8 cellular contexts compared by ENCODE assay signal in the genomic region with DNA sequence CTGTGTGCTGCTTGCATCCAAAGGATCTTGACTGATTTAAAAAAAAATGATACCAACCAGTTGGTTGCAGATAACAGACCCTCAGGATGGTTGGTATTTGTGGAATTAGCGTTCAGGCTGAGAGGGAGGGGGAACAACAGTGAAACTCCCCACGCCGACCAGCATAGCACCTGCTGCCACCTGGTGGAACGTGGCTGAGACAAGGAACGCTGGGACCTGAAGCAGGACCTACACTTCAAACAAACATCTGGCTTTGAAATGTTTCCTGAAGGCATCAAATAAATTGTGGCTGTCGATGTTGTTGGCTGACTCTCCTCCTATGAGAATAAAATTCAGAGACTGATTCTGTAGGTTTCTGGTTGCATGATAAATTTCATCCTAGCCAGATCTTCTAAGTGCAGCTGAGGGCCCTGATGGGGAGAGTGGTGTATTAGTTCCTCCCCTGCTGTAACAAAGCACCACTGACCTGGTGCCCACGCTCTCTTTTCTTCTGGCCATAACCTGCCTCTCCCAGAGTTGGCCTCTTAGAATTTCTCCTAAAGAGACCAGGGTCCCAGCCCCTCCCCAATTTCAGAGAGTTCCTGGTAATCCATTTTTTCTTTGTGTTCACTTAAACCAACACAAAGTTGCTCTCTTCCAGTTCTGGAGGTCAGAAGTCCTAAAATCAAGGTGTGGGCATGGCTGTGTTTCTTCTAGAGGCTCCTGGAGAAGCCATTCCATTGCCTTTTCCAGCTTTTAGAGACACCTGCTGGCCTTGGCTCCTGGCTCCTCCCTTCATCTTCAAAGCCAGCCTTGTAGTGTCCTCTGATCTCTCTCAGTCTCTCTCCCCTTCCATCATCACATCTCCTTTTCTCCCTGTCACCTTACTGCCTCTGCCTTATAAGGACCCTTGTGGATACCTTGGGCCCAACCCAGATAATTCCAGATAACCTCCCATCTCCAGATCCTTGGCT. TPM values are rescaled to one million over a fixed set of nuclear protein-coding genes. Genes with fewer than 3 reads are reported as not detected.
DNase-seq lines count a peak whose midpoint lies in the region; ATAC-seq and TF ChIP-seq lines count a peak whose summit lies in the region.

No MANE protein-coding gene starts in this region.

- intact Hi-C loops in IMR-90 (cut with micrococcal nuclease) (no loop called here), lower lobe of right lung (cut with DNase I) (no loop called here)

- H3K9me3 ChIP-seq in IMR-90 (ENCODE audit: control insufficient read depth, insufficient read depth, low read length) = no peaks in the 10 kb centered on the region
- no peaks in the 10 kb centered on the region for H3K9me3 ChIP-seq in lower lobe of right lung
- H3K9me3 ChIP-seq in suprapubic skin = no peaks in the 10 kb centered on the region

- H2BK5ac ChIP-seq in IMR-90 (ENCODE audit: low read depth, low read length, poor library complexity, severe bottlenecking) = no peak overlapping the region

- no peak overlapping the region for H4K5ac ChIP-seq in IMR-90 (ENCODE audit: low read depth, low read length)

- H3K36me3 ChIP-seq in IMR-90 (ENCODE audit: control insufficient read depth, insufficient read depth, low read length) (no peaks in the 10 kb centered on the region), lower lobe of right lung (peaks cover 1% of the 10 kb centered on the region), suprapubic skin (no peaks in the 10 kb centered on the region)

- peak overlapping the region; percentile 25 for H2AFZ ChIP-seq in IMR-90 (replicated peaks; ENCODE audit: low read length, poor library complexity)

- no peak overlapping the region for H2BK15ac ChIP-seq in IMR-90 (ENCODE audit: low read depth, low read length)

- H3K79me1 ChIP-seq in IMR-90 (ENCODE audit: low read depth in 1 of 2, low read length in 2 of 2) = no peaks in the 10 kb centered on the region

- no peak for TF ChIP-seq POLR2A in IMR-90 (IDR thresholded peaks at IDR 0.05; ENCODE audit: low read depth, low read length)
- no peak for TF ChIP-seq POLR2A in suprapubic skin (IDR thresholded peaks at IDR 0.05)

- no peak overlapping the region for H2AK9ac ChIP-seq in IMR-90 (replicated peaks; ENCODE audit: low read depth, low read length, poor library complexity)

- in situ Hi-C loops in IMR-90 (cut with MboI; ENCODE audit: low sequenced_read_pairs) = no loop called here

- H3K27ac ChIP-seq in IMR-90 (ENCODE audit: insufficient read depth, low read length) (no peak overlapping the region), lower lobe of right lung (no peak overlapping the region), suprapubic skin (no peak overlapping the region)

- WGBS in IMR-90 (ENCODE audit: extremely low coverage in 2 of 2, insufficient read length in 1 of 2), 2 experiments = no CpG with 5 or more reads among the region's 7 CpGs
- 16% methylated on average over 7 of the region's 7 CpGs for WGBS in suprapubic skin

- no peak overlapping the region for H2BK120ac ChIP-seq in IMR-90 (ENCODE audit: low read depth, low read length)

- peak; percentile 55 for TF ChIP-seq RAD21 in IMR-90 (IDR thresholded peaks at IDR 0.05; ENCODE audit: low read length)

- CTCF ChIA-PET in IMR-90 (lab: Yijun Ruan, JAX) = no interaction called here

- dilution Hi-C loops in IMR-90 (cut with HindIII; ENCODE audit: low sequenced_read_pairs, unreplicated experiment) = no loop called here

- ATAC-seq in IMR-90 (ENCODE audit: low read depth) = peak; percentile 81
- ATAC-seq in lower lobe of right lung = peak; percentile 77 to 88
- no peak for ATAC-seq in HG02571 (IDR thresholded peaks at IDR 0.05; ENCODE audit: unreplicated experiment)
- ATAC-seq in GM21737 (IDR thresholded peaks at IDR 0.05; ENCODE audit: unreplicated experiment) = no peak

- H3K4me2 ChIP-seq in IMR-90 (ENCODE audit: low read depth, low read length) = peak overlapping the region; percentile 20

- H4K20me1 ChIP-seq in IMR-90 (ENCODE audit: insufficient read depth, low read length) = no peaks in the 10 kb centered on the region

- no peak overlapping the region for H3K18ac ChIP-seq in IMR-90 (ENCODE audit: low read depth, low read length)

- no TSS peak for BruUV-seq in IMR-90 (replicated peaks; lab: Mats Ljungman, UMichigan)

- H3K9ac ChIP-seq in IMR-90 (ENCODE audit: low read depth, low read length) = no peak overlapping the region

- no peak overlapping the region for H3K23ac ChIP-seq in IMR-90 (ENCODE audit: low read depth, low read length)

- H3K4me3 ChIP-seq in IMR-90 (ENCODE audit: insufficient read depth, low read depth, low read length) (no peak overlapping the region), lower lobe of right lung (no peak overlapping the region), suprapubic skin (no peak overlapping the region)

- H3K4me1 ChIP-seq in IMR-90 (ENCODE audit: control insufficient read depth, insufficient read depth, low read length) (peaks cover 3% of the 10 kb centered on the region; the same call in 1 of the 2 replicates), lower lobe of right lung (peaks cover 13% of the 10 kb centered on the region), suprapubic skin (peaks cover 20% of the 10 kb centered on the region)

- TF ChIP-seq CTCF in IMR-90 (conservative IDR thresholded peaks at IDR 0.05; ENCODE audit: low read depth, low read length) = peak; percentile 48
- peak; percentile 68 for TF ChIP-seq CTCF in lower lobe of right lung (IDR thresholded peaks at IDR 0.05)
- peak; percentile 17 to 62 for TF ChIP-seq CTCF in suprapubic skin (IDR thresholded peaks at IDR 0.05)

- no peak overlapping the region for H3K14ac ChIP-seq in IMR-90 (replicated peaks; ENCODE audit: low read depth, low read length)

- TF ChIP-seq EP300 in suprapubic skin (IDR thresholded peaks at IDR 0.05) = no peak

- H3K9me1 ChIP-seq in IMR-90 (ENCODE audit: insufficient read depth, low read length) = peaks cover 4% of the 10 kb centered on the region; the same call in 1 of the 2 replicates

- H3K56ac ChIP-seq in IMR-90 (ENCODE audit: extremely low read depth, insufficient read depth, low read length) = no peak overlapping the region

- H4K8ac ChIP-seq in IMR-90 (ENCODE audit: low read depth in 2 of 2, low read length in 2 of 2) = no peak overlapping the region

- no peak overlapping the region for H4K91ac ChIP-seq in IMR-90 (ENCODE audit: insufficient read depth, low read depth, low read length)

- H3K27me3 ChIP-seq in IMR-90 (ENCODE audit: control insufficient read depth, insufficient read depth, low read length) = peaks cover 11% of the 10 kb centered on the region
- H3K27me3 ChIP-seq in lower lobe of right lung (ENCODE audit: low read depth) = no peaks in the 10 kb centered on the region
- no peaks in the 10 kb centered on the region for H3K27me3 ChIP-seq in suprapubic skin

- DNase-seq in DMS53 treated with DMSO at 0.1 percent for 48 hours (lab: John Stamatoyannopoulos, UW; ENCODE audit: unreplicated experiment) (peak; percentile 1), IMR-90 (no peak), UCSD-AML1 (lab: John Stamatoyannopoulos, UW; ENCODE audit: unreplicated experiment) (peak; percentile 41), cerebellum (ENCODE audit: low spot score) (peak; percentile 59), lower lobe of right lung (peak; percentile 69), suprapubic skin (ENCODE audit: low spot score in 2 of 2) (no peak)

- H2BK20ac ChIP-seq in IMR-90 (ENCODE audit: low read depth, low read length) = no peak overlapping the region

- H2AK5ac ChIP-seq in IMR-90 (ENCODE audit: low read depth, low read length) = no peak overlapping the region

- no peak overlapping the region for H3K4ac ChIP-seq in IMR-90 (ENCODE audit: low read depth, low read length)

- POLR2A ChIA-PET in IMR-90 (lab: Charles Lee; ENCODE audit: unreplicated experiment) = no interaction called here

TF ChIP-seq in IMR-90, 13 proteins besides CTCF, POLR2A, EP300 and RAD21:
- TF ChIP-seq MAZ (IDR thresholded peaks at IDR 0.05; ENCODE audit: borderline replicate concordance, low read depth, low read length) (no peak), ELK1 (IDR thresholded peaks at IDR 0.05; ENCODE audit: borderline replicate concordance, low read depth, low read length) (no peak), FOS (IDR thresholded peaks at IDR 0.05; ENCODE audit: low read depth, low read length) (no peak), RFX5 (IDR thresholded peaks at IDR 0.05; ENCODE audit: low read depth, low read length) (no peak), NFE2L2 (IDR thresholded peaks at IDR 0.05; ENCODE audit: low read depth, low read length) (no peak), RCOR1 (IDR thresholded peaks at IDR 0.05; ENCODE audit: insufficient replicate concordance, low read length) (no peak), CEBPB (IDR thresholded peaks at IDR 0.05; ENCODE audit: low read depth, low read length) (no peak), SMC3 (IDR thresholded peaks at IDR 0.05; ENCODE audit: low read depth, low read length) (peak; percentile 53)

RNA-seq across cellular contexts. Expression of gene APOL2, which starts 17.3 kb away (rescaled TPM):
- total RNA-seq in IMR-90 (2012; rRNA removed) (40.3 and 57.5 TPM in 2 replicates), cerebellum (10.3 TPM), lower lobe of right lung (56.0 TPM), suprapubic skin (10 to 100 TPM; 15.3 to 21.8 (median 17.1) TPM)
- polyA plus RNA-seq in IMR-90 (2012; rRNA removed) = 13.0 and 13.1 TPM in 2 replicates
- polyA plus RNA-seq in IMR-90 (2012; cell fraction: cytosol; rRNA removed) = 10.4 and 12.2 TPM in 2 replicates
- polyA plus RNA-seq in IMR-90 (2012; cell fraction: nucleus; rRNA removed; ENCODE audit: low replicate concordance) = 21.4 and 27.7 TPM in 2 replicates

RNA-seq across cellular contexts. Expression of gene APOL4, which starts 20.5 kb away (rescaled TPM):
- total RNA-seq in IMR-90 (2012; rRNA removed) = not detected in 2 replicates
- 0.07 TPM in 1 of 2 replicates, not detected in the other for polyA plus RNA-seq in IMR-90 (2012; rRNA removed)
- polyA plus RNA-seq in IMR-90 (2012; cell fraction: cytosol; rRNA removed) = 0.02 and 0.03 TPM in 2 replicates
- 0.10 and 0.22 TPM in 2 replicates for polyA plus RNA-seq in IMR-90 (2012; cell fraction: nucleus; rRNA removed; ENCODE audit: low replicate concordance)
- total RNA-seq in cerebellum = 11.3 TPM
- total RNA-seq in lower lobe of right lung = 29.0 TPM
- total RNA-seq in suprapubic skin = 1 to 10 TPM; 3.3 to 7.9 (median 6.4) TPM

RNA-seq across cellular contexts. Expression of gene APOL1, which starts 30.9 kb away (rescaled TPM):
- total RNA-seq in IMR-90 (2012; rRNA removed) (0.36 and 0.56 TPM in 2 replicates), cerebellum (1.00 TPM), lower lobe of right lung (85.8 TPM), suprapubic skin (1 to 10 TPM; 1.2 to 7.3 (median 3.0) TPM)
- polyA plus RNA-seq in IMR-90 (2012; rRNA removed) = 0.69 and 0.77 TPM in 2 replicates
- polyA plus RNA-seq in IMR-90 (2012; cell fraction: cytosol; rRNA removed) = 0.38 and 0.84 TPM in 2 replicates
- polyA plus RNA-seq in IMR-90 (2012; cell fraction: nucleus; rRNA removed; ENCODE audit: low replicate concordance) = 0.42 and 0.97 TPM in 2 replicates

Comparison
In these comparisons a context has a peak if more than half of its experiments do, and no peak if none do; other contexts are left out.
1. DNase-seq: peak in DMS53 treated with DMSO at 0.1 percent for 48 hours (single experiment), UCSD-AML1 (single experiment), cerebellum (single experiment) and lower lobe of right lung (single experiment); none in IMR-90 (single experiment) and suprapubic skin (0 of 2).
2. ATAC-seq: peak in IMR-90 (single experiment) and lower lobe of right lung (2 of 2); none in HG02571 (single experiment) and GM21737 (single experiment).
3. RNA of gene APOL1, which starts 30.9 kb away (total RNA-seq): 85.8 TPM in lower lobe of right lung (single experiment); 1.2 to 7.3 TPM in suprapubic skin, 1.00 TPM in cerebellum (single experiment) and 0.36 to 0.56 TPM in IMR-90; every median in the first group is over 10 times any median in the second.
4. Peak in every context shown above with its lines, with median percentiles within 50 percentile points of each other: CTCF ChIP-seq.